Comparison of ENCODE assay signal across 28 cellular contexts in genomic region chr1:153474349-153474748, GRCh38. TPM values are rescaled to one million over a fixed set of nuclear protein-coding genes. Genes with fewer than 3 reads are reported as not detected.
"Had no signal": no experiment of that assay in that cellular context is flagged by ENCODE, and none has a peak within 500 bp of the region (broad histone marks: within the 10 kb centered on the region; RNA-seq: fewer than 3 reads in every experiment).

No MANE protein-coding gene starts in this region.

- H3K36me3 ChIP-seq: gastrocnemius medialis, thyroid gland had no signal

- H3K9me3 ChIP-seq: gastrocnemius medialis, thyroid gland had no signal

- H3K27me3 ChIP-seq: gastrocnemius medialis, thyroid gland had no signal

- H3K4me1 ChIP-seq: gastrocnemius medialis, parathyroid adenoma, thyroid gland had no signal

- ATAC-seq: gastrocnemius medialis, left cardiac atrium, right cardiac atrium had no signal

- H3K4me3 ChIP-seq: gastrocnemius medialis, skin epidermis, thyroid gland had no signal

- DNase-seq: activated CD4-positive, alpha-beta T cell treated with anti-CD3 and anti-CD28 coated beads for 4 hours; activated CD4-positive, alpha-beta T cell treated with anti-CD3 and anti-CD28 coated beads, Interleukin-2, amount 50 U/mL, for 48 hours; activated CD4-positive, CD25-positive, alpha-beta regulatory T cell; activated naive CD4-positive, alpha-beta T cell treated with Interleukin-2 at 50 U/mL for 16 hours; activated naive CD8-positive, alpha-beta T cell treated with anti-CD3 and anti-CD28 coated beads for 36 hours; activated T-cell treated with anti-CD3 and anti-CD28 coated beads, Interleukin-2, amount 50 U/mL, for 48 hours; cortex of kidney; erythroblast; gastrocnemius medialis; head of caudate nucleus; hypothalamus; left cardiac atrium; mesendoderm; naive B cell; nucleus accumbens; right cardiac atrium; stimulated activated CD4-positive, alpha-beta T cell treated with anti-CD3 and anti-CD28 coated beads, Interleukin-1b, Interleukin-23, amount 100 ng/mL, for 48 hours; substantia nigra; thyroid gland had no signal

- H3K27ac ChIP-seq: gastrocnemius medialis, parathyroid adenoma, thyroid gland had no signal

- H2AFZ ChIP-seq: parathyroid adenoma had no signal

- H3K79me2 ChIP-seq: parathyroid adenoma had no signal

- H3K9ac ChIP-seq: parathyroid adenoma had no signal

RNA-seq across cellular contexts. Expression of gene S100A7, which starts 13.9 kb away (rescaled TPM):
- total RNA-seq: activated CD8-positive, alpha-beta memory T cell treated with anti-CD3 and anti-CD28 coated beads for 36 hours; activated naive CD8-positive, alpha-beta T cell treated with anti-CD3 and anti-CD28 coated beads for 36 hours; cerebellum; gastrocnemius medialis; left cardiac atrium; mucosa of gallbladder; pulmonary artery endothelial cell; right cardiac atrium; thyroid gland; urinary bladder had no signal
- polyA plus RNA-seq: neural cell, right cardiac atrium, urinary bladder had no signal

RNA-seq across cellular contexts. Expression of gene S100A7A, which starts 58.0 kb away (rescaled TPM):
- total RNA-seq: activated CD8-positive, alpha-beta memory T cell treated with anti-CD3 and anti-CD28 coated beads for 36 hours; activated naive CD8-positive, alpha-beta T cell treated with anti-CD3 and anti-CD28 coated beads for 36 hours; cerebellum; gastrocnemius medialis; left cardiac atrium; lower leg skin; mucosa of gallbladder; pulmonary artery endothelial cell; right cardiac atrium; thyroid gland; urinary bladder had no signal
- polyA plus RNA-seq: neural cell, right cardiac atrium, urinary bladder had no signal
